Comparison of ENCODE assay signal across 28 cellular contexts in the genomic region with DNA sequence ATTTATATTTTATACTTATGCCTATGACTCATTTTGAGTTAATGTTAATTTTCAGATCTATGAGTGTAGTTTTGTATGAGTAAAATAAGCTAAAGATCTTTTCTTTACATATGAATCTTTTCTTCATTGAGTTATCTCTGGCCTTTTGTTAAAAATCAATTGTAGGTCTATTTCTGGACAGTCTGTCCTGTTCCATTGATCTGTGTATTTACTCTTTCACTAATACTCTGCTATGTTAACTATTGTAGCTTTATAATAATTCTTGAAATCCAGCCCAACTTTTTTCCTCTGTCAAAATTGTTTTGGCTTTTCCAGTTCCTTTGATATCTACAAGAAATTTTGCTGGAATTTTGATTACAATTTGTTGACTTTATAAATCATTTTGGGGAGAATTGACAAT.
"Had no signal": no experiment of that assay in that cellular context is flagged by ENCODE, and none has a peak within 500 bp of the region (broad histone marks: within the 10 kb centered on the region; RNA-seq: fewer than 3 reads in every experiment).

No MANE protein-coding gene starts in this region.

- H3K27me3 Mint-ChIP-seq: dendritic cell treated with granulocyte-macrophage colony-stimulating factor and Interleukin-4, amounts not matched to agents 40 ng/mL and 50 ng/mL, for 4 days; effector memory CD8-positive, alpha-beta T cell had no signal

- H3K36me3 ChIP-seq: colonic mucosa, esophagus muscularis mucosa, esophagus squamous epithelium, gastrocnemius medialis, gastroesophageal sphincter, heart left ventricle, heart right ventricle had no signal

- H3K27me3 ChIP-seq: colonic mucosa, dorsolateral prefrontal cortex, esophagus muscularis mucosa, esophagus squamous epithelium, foreskin keratinocyte, gastrocnemius medialis, gastroesophageal sphincter, heart left ventricle, heart right ventricle had no signal

- H3K27ac Mint-ChIP-seq: dendritic cell treated with granulocyte-macrophage colony-stimulating factor and Interleukin-4, amounts not matched to agents 40 ng/mL and 50 ng/mL, for 4 days; effector memory CD8-positive, alpha-beta T cell; endodermal cell had no signal

- ATAC-seq: effector memory CD8-positive, alpha-beta T cell; esophagus mucosa; gastrocnemius medialis; gastroesophageal sphincter had no signal

- H3K9me3 Mint-ChIP-seq: dendritic cell treated with granulocyte-macrophage colony-stimulating factor and Interleukin-4, amounts not matched to agents 40 ng/mL and 50 ng/mL, for 4 days; endodermal cell had no signal

- DNase-seq: colonic mucosa; cortex of kidney; dermis blood vessel endothelial cell; dorsolateral prefrontal cortex; effector CD4-positive, alpha-beta T cell; effector CD8-positive, alpha-beta T cell; effector memory CD4-positive, alpha-beta T cell; effector memory CD8-positive, alpha-beta T cell; endodermal cell; esophagus squamous epithelium; foreskin fibroblast; foreskin melanocyte; gastrocnemius medialis; glutamatergic neuron; head of caudate nucleus; heart left ventricle; heart right ventricle had no signal

- FAIRE-seq: colon, endometrium, endothelial cell of umbilical vein, frontal cortex had no signal

- H3K4me1 ChIP-seq: colonic mucosa, foreskin keratinocyte, gastrocnemius medialis had no signal

- H3K9me3 ChIP-seq: colonic mucosa, esophagus muscularis mucosa, esophagus squamous epithelium, gastrocnemius medialis, gastroesophageal sphincter, heart right ventricle had no signal

- H3K4me3 Mint-ChIP-seq: dendritic cell treated with granulocyte-macrophage colony-stimulating factor and Interleukin-4, amounts not matched to agents 40 ng/mL and 50 ng/mL, for 4 days; effector memory CD8-positive, alpha-beta T cell; endodermal cell had no signal

- H3K4me3 ChIP-seq: colonic mucosa, coronary artery, dorsolateral prefrontal cortex, esophagus muscularis mucosa, esophagus squamous epithelium, gastrocnemius medialis, gastroesophageal sphincter, heart left ventricle, heart right ventricle had no signal

- H3K27ac ChIP-seq: colonic mucosa, coronary artery, dorsolateral prefrontal cortex, epithelial cell of prostate, esophagus muscularis mucosa, esophagus squamous epithelium, foreskin keratinocyte, gastrocnemius medialis, gastroesophageal sphincter had no signal
